Comparison of ENCODE assay signal across 23 cellular contexts in genomic region chr5:173245319-173246134, GRCh38. TPM values are rescaled to one million over a fixed set of nuclear protein-coding genes. Genes with fewer than 3 reads are reported as not detected.
DNase-seq lines count a peak whose midpoint lies in the region; ATAC-seq, FAIRE-seq and TF ChIP-seq lines count a peak whose summit lies in the region.
"Had no signal": no experiment of that assay in that cellular context is flagged by ENCODE, and none has a peak within 500 bp of the region (broad histone marks: within the 10 kb centered on the region; RNA-seq: fewer than 3 reads in every experiment).

No MANE protein-coding gene starts in this region.

- H2BK120ac ChIP-seq in H1 (replicated peaks; ENCODE audit: low read depth, low read length) = no peak overlapping the region

- peak overlapping the region; percentile 12 for H3K4me3 Mint-ChIP-seq in activated naive CD8-positive, alpha-beta T cell treated with anti-CD3 and anti-CD28 coated beads for 36 hours
- H3K4me3 Mint-ChIP-seq in activated naive CD8-positive, alpha-beta T cell treated with anti-CD3 and anti-CD28 coated beads, Interleukin-2, amount 50 U/mL, for 24 hours = no peak overlapping the region
- H3K4me3 Mint-ChIP-seq: activated B cell treated with CpG ODN at 0.5 μM for 24 hours; CD8-positive, alpha-beta T cell had no signal

- H3K9me3 ChIP-seq in H1 (ENCODE audit: insufficient read depth in 2 of 2, low read depth in 1 of 2, low read length in 1 of 2) = no peaks in the 10 kb centered on the region
- H3K9me3 ChIP-seq in spleen = no peaks in the 10 kb centered on the region
- H3K9me3 ChIP-seq in transverse colon = no peaks in the 10 kb centered on the region
- H3K9me3 ChIP-seq: gastrocnemius medialis, sigmoid colon had no signal

- H3K4me2 ChIP-seq in H1 (ENCODE audit: insufficient read depth in 1 of 2, low read depth in 2 of 2, low read length in 2 of 2) = peak overlapping the region; percentile 55 to 56

- no peaks in the 10 kb centered on the region for H3K79me1 ChIP-seq in H1 (ENCODE audit: low read depth, low read length)

- TF ChIP-seq EP300 in H1 (IDR thresholded peaks at IDR 0.05; ENCODE audit: borderline replicate concordance in 1 of 2, low read depth in 2 of 2, low read length in 2 of 2) (no peak), transverse colon (IDR thresholded peaks at IDR 0.05; ENCODE audit: low read depth) (no peak)

- H4K91ac ChIP-seq in H1 (replicated peaks; ENCODE audit: insufficient read length, low read length) = no peak overlapping the region

- no peak overlapping the region for H4K8ac ChIP-seq in H1 (ENCODE audit: extremely low read depth, insufficient read depth, low read length)

- H3K4me1 ChIP-seq in H1 (replicated peaks in 1 of 4; ENCODE audit: control insufficient read depth in 3 of 4, insufficient read depth in 4 of 4, low read length in 3 of 4) (peaks cover 0 to 38% (median 15%) of the 10 kb centered on the region in 4 experiments; a peak in 6 of 7 replicates), spleen (peaks cover 0 to 33% (median 15%) of the 10 kb centered on the region in 6 donors), transverse colon (peaks cover 0 to 9% (median 8%) of the 10 kb centered on the region in 4 donors)

- no peak overlapping the region for H2AFZ ChIP-seq in H1 (ENCODE audit: low read length)

- POLR2A ChIA-PET in H1 (lab: Charles Lee; ENCODE audit: partially characterized antibody) = interaction anchor here (1.0 to 4.8 kb wide), 4 partner anchors 11 to 18 kb away, joined by 4 to 27 read pairs (median 4); partner anchors contain the start of gene NKX2-5
- POLR2A ChIA-PET in HEK293T (lab: Yijun Ruan, JAX) = no interaction called here

- H3K14ac ChIP-seq in H1 (ENCODE audit: insufficient read length) = no peak overlapping the region

- H3K4me3 ChIP-seq in H1 (ENCODE audit: extremely low read depth in 1 of 4, insufficient read depth in 2 of 4, low read depth in 3 of 4, low read length in 4 of 4) (peak overlapping the region; percentile 10 to 48 (median 22); a peak in 5 of 8 replicates), spleen (peak overlapping the region in 5 of 8 donors; percentile 14 to 60 (median 31)), transverse colon (no peak overlapping the region)
- H3K4me3 ChIP-seq: sigmoid colon had no signal

- no peak for DNase-seq in activated naive CD8-positive, alpha-beta T cell treated with anti-CD3 and anti-CD28 coated beads for 36 hours
- DNase-seq in activated naive CD8-positive, alpha-beta T cell treated with anti-CD3 and anti-CD28 coated beads, Interleukin-2, amount 50 U/mL, for 24 hours = no peak
- DNase-seq in H1 (ENCODE audit: low read depth in 1 of 2, low spot score in 2 of 2) (no peak), iPS-NIHi11 (ENCODE audit: low spot score) (peak; percentile 49), spleen (no peak), transverse colon (no peak), GM19239 (ENCODE audit: insufficient read length, low spot score) (no peak), HEK293T (ENCODE audit: extremely low spot score) (no peak)
- DNase-seq: activated B cell treated with CpG ODN at 0.5 μM for 24 hours; activated naive CD4-positive, alpha-beta T cell; CD8-positive, alpha-beta T cell; EL; erythroblast; gastrocnemius medialis; NCI-H187 treated with DMSO at 0.1 percent for 48 hours; SHP77; sigmoid colon; stimulated activated CD4-positive, alpha-beta T cell treated with anti-CD3 and anti-CD28 coated beads, Interleukin-2, amount 100 ng/mL, for 48 hours; T-helper 2 cell had no signal

- H2BK5ac ChIP-seq in H1 (ENCODE audit: low read depth, low read length) = no peak overlapping the region

- no peaks in the 10 kb centered on the region for H3K79me2 ChIP-seq in H1 (ENCODE audit: control insufficient read depth in 1 of 2, insufficient read depth in 2 of 2, low read length in 2 of 2)

- no peak overlapping the region for H3K56ac ChIP-seq in H1 (replicated peaks; ENCODE audit: insufficient read length, low read depth, low read length)

- no peaks in the 10 kb centered on the region; the same call in 1 of the 2 replicates for H3K23me2 ChIP-seq in H1 (ENCODE audit: low read depth, low read length)

- H4K20me1 ChIP-seq in H1 (replicated peaks in 1 of 2; ENCODE audit: control insufficient read depth in 1 of 2, insufficient read depth in 2 of 2, low read length in 2 of 2) = peaks cover 12 to 21% of the 10 kb centered on the region in 2 experiments

- H2BK15ac ChIP-seq in H1 (ENCODE audit: low read length) = no peak overlapping the region

- H3K4me1 Mint-ChIP-seq in activated naive CD8-positive, alpha-beta T cell treated with anti-CD3 and anti-CD28 coated beads for 36 hours = peaks cover 12% of the 10 kb centered on the region
- H3K4me1 Mint-ChIP-seq in activated naive CD8-positive, alpha-beta T cell treated with anti-CD3 and anti-CD28 coated beads, Interleukin-2, amount 50 U/mL, for 24 hours = peaks cover 13% of the 10 kb centered on the region

- no peak for TF ChIP-seq RAD21 in H1 (IDR thresholded peaks at IDR 0.05 in 1 of 2, conservative IDR thresholded peaks at IDR 0.05 in 1 of 2; ENCODE audit: low read depth in 2 of 2, low read length in 2 of 2)

- TF ChIP-seq POLR2A in H1 (IDR thresholded peaks at IDR 0.05; ENCODE audit: control extremely low read depth in 1 of 2, low read depth in 2 of 2, low read length in 2 of 2) (no peak), spleen (IDR thresholded peaks at IDR 0.05) (no peak), transverse colon (IDR thresholded peaks at IDR 0.05) (no peak)

- no peak overlapping the region for H3K18ac ChIP-seq in H1 (ENCODE audit: extremely low read depth, low read length)

- no peak overlapping the region for H4K5ac ChIP-seq in H1 (ENCODE audit: insufficient read length, low read depth, low read length)

- H3K27ac Mint-ChIP-seq in activated naive CD8-positive, alpha-beta T cell treated with anti-CD3 and anti-CD28 coated beads for 36 hours = no peak overlapping the region
- no peak overlapping the region for H3K27ac Mint-ChIP-seq in activated naive CD8-positive, alpha-beta T cell treated with anti-CD3 and anti-CD28 coated beads, Interleukin-2, amount 50 U/mL, for 24 hours
- H3K27ac Mint-ChIP-seq: activated B cell treated with CpG ODN at 0.5 μM for 24 hours; CD8-positive, alpha-beta T cell had no signal

- H3K27me3 ChIP-seq in H1 (replicated peaks in 1 of 4; ENCODE audit: control insufficient read depth in 3 of 4, extremely low read depth in 1 of 4, insufficient read depth in 3 of 4, low read length in 3 of 4) = peaks cover 67 to 100% (median 88%) of the 10 kb centered on the region in 4 experiments
- H3K27me3 ChIP-seq in spleen (replicated peaks in 1 of 7) = peaks cover 0 to 100% (median 69%) of the 10 kb centered on the region in 7 donors
- peaks cover 100% of the 10 kb centered on the region for H3K27me3 ChIP-seq in transverse colon

- no peak for TF ChIP-seq CTCF in H1 (IDR thresholded peaks at IDR 0.05; ENCODE audit: control extremely low read depth in 1 of 3, insufficient read depth in 1 of 3, low read depth in 1 of 3, low read length in 3 of 3)
- TF ChIP-seq CTCF in spleen (IDR thresholded peaks at IDR 0.05 in 8 of 11, conservative IDR thresholded peaks at IDR 0.05 in 3 of 11) = no peak
- no peak for TF ChIP-seq CTCF in transverse colon (IDR thresholded peaks at IDR 0.05)

- no peak overlapping the region for H3K9ac ChIP-seq in H1 (replicated peaks in 1 of 4; ENCODE audit: extremely low read depth in 1 of 4, low read depth in 3 of 4, low read length in 3 of 4)

- FAIRE-seq in H1 (lab: Jason Lieb, UNC) = no peak
- no peak for FAIRE-seq in GM19239 (lab: Jason Lieb, UNC)
- FAIRE-seq: colon, islet of Langerhans had no signal

- no peaks in the 10 kb centered on the region for H3K36me3 Mint-ChIP-seq in activated naive CD8-positive, alpha-beta T cell treated with anti-CD3 and anti-CD28 coated beads for 36 hours
- no peaks in the 10 kb centered on the region for H3K36me3 Mint-ChIP-seq in activated naive CD8-positive, alpha-beta T cell treated with anti-CD3 and anti-CD28 coated beads, Interleukin-2, amount 50 U/mL, for 24 hours (ENCODE audit: low read depth)
- H3K36me3 Mint-ChIP-seq: CD8-positive, alpha-beta T cell had no signal

- no peak overlapping the region for H3K23ac ChIP-seq in H1 (ENCODE audit: insufficient read length)

- intact Hi-C loops in spleen (cut with DNase I; ENCODE audit: low total_unique reads) = no loop called here
- intact Hi-C loops in transverse colon (cut with DNase I; ENCODE audit: low total_unique reads) = no loop called here

- H3K9me3 Mint-ChIP-seq in activated naive CD8-positive, alpha-beta T cell treated with anti-CD3 and anti-CD28 coated beads for 36 hours = no peaks in the 10 kb centered on the region
- H3K9me3 Mint-ChIP-seq in activated naive CD8-positive, alpha-beta T cell treated with anti-CD3 and anti-CD28 coated beads, Interleukin-2, amount 50 U/mL, for 24 hours = no peaks in the 10 kb centered on the region
- H3K9me3 Mint-ChIP-seq: activated B cell treated with CpG ODN at 0.5 μM for 24 hours; CD8-positive, alpha-beta T cell had no signal

- peaks cover 95% of the 10 kb centered on the region for H3K27me3 Mint-ChIP-seq in activated naive CD8-positive, alpha-beta T cell treated with anti-CD3 and anti-CD28 coated beads for 36 hours
- H3K27me3 Mint-ChIP-seq in activated naive CD8-positive, alpha-beta T cell treated with anti-CD3 and anti-CD28 coated beads, Interleukin-2, amount 50 U/mL, for 24 hours = peaks cover 91% of the 10 kb centered on the region

- WGBS in H1 (ENCODE audit: extremely low coverage in 1 of 2, insufficient coverage in 1 of 2, insufficient read length in 1 of 2, insufficient replicate concordance in 2 of 2, low coverage in 1 of 2, low lambda C conversion rate in 2 of 2, missing lambda C conversion rate in 1 of 2), 2 experiments = 4% methylated on average over 51 of the region's 53 CpGs; no CpG with 5 or more reads in 1 of the 2 experiments
- 3 to 14% (median 5%) methylated on average over 52 to 53 of the region's 53 CpGs for WGBS in spleen, 5 donors
- 14% methylated on average over 52 of the region's 53 CpGs; no CpG with 5 or more reads in 1 of the 2 donors for WGBS in transverse colon (ENCODE audit: low coverage in 1 of 2), 2 donors

- ATAC-seq in activated naive CD8-positive, alpha-beta T cell treated with anti-CD3 and anti-CD28 coated beads, Interleukin-2, amount 50 U/mL, for 24 hours = no peak
- ATAC-seq: CD8-positive, alpha-beta T cell; gastrocnemius medialis had no signal

- no peak overlapping the region for H2BK20ac ChIP-seq in H1 (ENCODE audit: low read length)

- H2AK5ac ChIP-seq in H1 (ENCODE audit: low read depth, low read length) = no peak overlapping the region

- H3K36me3 ChIP-seq in H1 (ENCODE audit: control insufficient read depth in 2 of 4, insufficient read depth in 4 of 4, low read length in 3 of 4) = no peaks in the 10 kb centered on the region; a peak in 1 of 8 replicates
- no peaks in the 10 kb centered on the region for H3K36me3 ChIP-seq in spleen
- no peaks in the 10 kb centered on the region for H3K36me3 ChIP-seq in transverse colon
- H3K36me3 ChIP-seq: gastrocnemius medialis, sigmoid colon had no signal

- 0 out of 2 replicates have a peak overlapping the region, but pooled peaks have one; percentile 9 for H2BK12ac ChIP-seq in H1 (ENCODE audit: low read depth, low read length)

- in situ Hi-C loops in transverse colon (cut with MboI; ENCODE audit: low pct_ligation_motif_present in 1 of 4, low pct_unique_long_range_greater_than_20kb in 1 of 4, low sequenced_read_pairs in 3 of 4) = no loop called here

- H3K4ac ChIP-seq in H1 (replicated peaks; ENCODE audit: insufficient read length, low read depth, low read length) = no peak overlapping the region

- CTCF ChIA-PET in H1 (lab: Charles Lee; ENCODE audit: partially characterized antibody) = interaction anchor here (0.6 to 1.2 kb wide), 3 partner anchors 11 to 82 kb away, joined by 3 to 5 read pairs (median 3); partner anchors contain the start of gene NKX2-5
- CTCF ChIA-PET in HEK293T (lab: Yijun Ruan, JAX) = no interaction called here

- H3K27ac ChIP-seq in H1 (ENCODE audit: low read depth, low read length) (no peak overlapping the region), spleen (peak overlapping the region; percentile 23 to 83 (median 76)), transverse colon (no peak overlapping the region)
- H3K27ac ChIP-seq: gastrocnemius medialis, sigmoid colon had no signal

RNA-seq across cellular contexts. Expression of gene NKX2-5, which starts 10.5 kb away (rescaled TPM):
- total RNA-seq in activated naive CD8-positive, alpha-beta T cell treated with anti-CD3 and anti-CD28 coated beads for 36 hours = under 1 TPM; 0.12 to 0.21 TPM
- total RNA-seq in H1 (2021; fragmentation: NEBNext Ultra II Directional; extraction: Animal tissue kit (Norgen Biotek cat#: 25700)) = not detected in 2 replicates
- polyA plus RNA-seq in H1 (2011; rRNA removed) = 0.13 TPM in 1 of 2 replicates, not detected in the other
- not detected for polyA plus RNA-seq in H1 (2011; cell fraction: cytosol; rRNA removed)
- polyA plus RNA-seq in H1 (2011; cell fraction: nucleus; rRNA removed) = 0.21 TPM
- 0.11 TPM in 1 of 4 replicates, not detected in the others for polyA plus RNA-seq in H1 (2012, experiment 1 of 2)
- polyA plus RNA-seq in H1 (2012, experiment 2 of 2) = 0.09 TPM
- polyA plus RNA-seq in H1 (2013, experiment 1 of 2) = 0.12 TPM
- not detected for polyA plus RNA-seq in H1 (2013, experiment 2 of 2)
- polyA minus RNA-seq in H1 (2011; rRNA and poly(A)+ RNA removed) = 0.09 TPM in 1 of 2 replicates, not detected in the other
- not detected for polyA minus RNA-seq in H1 (2011; cell fraction: cytosol; rRNA and poly(A)+ RNA removed)
- 1.5 TPM for polyA minus RNA-seq in H1 (2011; cell fraction: nucleus; rRNA and poly(A)+ RNA removed)
- 10 to 100 TPM; 17.3 to 42.3 (median 28.9) TPM for total RNA-seq in spleen
- polyA plus RNA-seq in spleen = 10 to 100 TPM in 2 of 3 donors, 1 to 10 TPM in 1; 9.4 to 21.6 (median 13.9) TPM
- not detected for total RNA-seq in transverse colon
- total RNA-seq: activated B cell treated with CpG ODN at 0.5 μM for 24 hours; CD8-positive, alpha-beta T cell; gastrocnemius medialis; mononuclear cell; sigmoid colon; temporal lobe had no signal

Comparison
In these comparisons a context has a peak if more than half of its experiments do, and no peak if none do; other contexts are left out.
1. H3K27ac ChIP-seq: peak in spleen (8 of 8); none in H1 (single experiment) and transverse colon (0 of 4).
2. H3K4me3 ChIP-seq: peak in H1 (4 of 4) and spleen (5 of 8); none in transverse colon (0 of 4).
3. RNA of gene NKX2-5, which starts 10.5 kb away (total RNA-seq): 17.3 to 42.3 TPM in spleen; 0.12 to 0.21 TPM in activated naive CD8-positive, alpha-beta T cell treated with anti-CD3 and anti-CD28 coated beads for 36 hours, not detected in H1 and not detected in transverse colon; every median in the first group is over 10 times any median in the second.